In genomic region chr17:18314731-18315497, GRCh38 we compare ENCODE assay signal across 8 cellular contexts. TPM values are rescaled to one million over a fixed set of nuclear protein-coding genes. Genes with fewer than 3 reads are reported as not detected.
A peak's percentile ranks its signal among the peaks of the same experiment; 100 is the strongest.
DNase-seq lines count a peak whose midpoint lies in the region; ATAC-seq and TF ChIP-seq lines count a peak whose summit lies in the region.

Gene SMCR8 (plus strand): TSS chr17:18315293. CDS start chr17:18315790, 497 bp downstream.
Gene TOP3A (minus strand): TSS chr17:18314994. CDS start chr17:18314778, 216 bp downstream.

- intact Hi-C loops in left cardiac atrium (cut with DNase I), result loop anchor here in 1 of 2 donors (5.0 to 10.0 kb wide), 2 partner anchors 58 to 90 kb away; partner anchors contain the start of genes FLII and LLGL1
- intact Hi-C loops in posterior vena cava (cut with DNase I), result loop anchor here in 1 of 2 donors (5.0 kb wide), 1 partner anchor 703 kb away; no protein-coding TSS in a partner anchor
- intact Hi-C loops in upper lobe of right lung (cut with DNase I), result no loop called here

- peak within 1 kb of the TSS; percentile 95 for H3K27ac Mint-ChIP-seq in T-helper 1 cell treated with Interleukin-12 subunit alpha and Interleukin-12 subunit beta and Interleukin-4 antibody, amounts not matched to agents 30 μg/mL and 1 μg/mL, for 36 hours

- peaks cover 37% of the 10 kb centered on the region for H3K36me3 ChIP-seq in upper lobe of right lung

- in situ Hi-C loops in GM13977 (cut with MboI; ENCODE audit: low pct_unique_long_range_greater_than_20kb, low sequenced_read_pairs, unreplicated experiment), result no loop called here

- peaks cover 69% of the 10 kb centered on the region for H3K4me1 ChIP-seq in upper lobe of right lung

- DNase-seq in GM13977 (ENCODE audit: low spot score), result peak; percentile 90
- DNase-seq in NCI-H1694 (lab: John Stamatoyannopoulos, UW), result peak; percentile 89
- DNase-seq in amniotic stem cell (lab: John Stamatoyannopoulos, UW), result peak; percentile 100
- DNase-seq in left cardiac atrium, result peak; percentile 98
- DNase-seq in posterior vena cava (ENCODE audit: low spot score), result peak; percentile 99
- peak; percentile 99 for DNase-seq in upper lobe of right lung

- no peaks in the 10 kb centered on the region for H3K9me3 Mint-ChIP-seq in T-helper 1 cell treated with Interleukin-12 subunit alpha and Interleukin-12 subunit beta and Interleukin-4 antibody, amounts not matched to agents 30 μg/mL and 1 μg/mL, for 36 hours

- peaks cover 26% of the 10 kb centered on the region for H3K36me3 Mint-ChIP-seq in T-helper 1 cell treated with Interleukin-12 subunit alpha and Interleukin-12 subunit beta and Interleukin-4 antibody, amounts not matched to agents 30 μg/mL and 1 μg/mL, for 36 hours (ENCODE audit: low read depth)

- peak within 1 kb of the TSS; percentile 98 for H3K27ac ChIP-seq in upper lobe of right lung

- peaks cover 61% of the 10 kb centered on the region for H3K4me1 Mint-ChIP-seq in T-helper 1 cell treated with Interleukin-12 subunit alpha and Interleukin-12 subunit beta and Interleukin-4 antibody, amounts not matched to agents 30 μg/mL and 1 μg/mL, for 36 hours (ENCODE audit: low read depth)

- ATAC-seq in HG02884 (IDR thresholded peaks at IDR 0.05; ENCODE audit: unreplicated experiment), result peak; percentile 79
- ATAC-seq in left cardiac atrium, result peak; percentile 98 to 99
- ATAC-seq in upper lobe of right lung, result peak; percentile 97

- H3K27me3 Mint-ChIP-seq in T-helper 1 cell treated with Interleukin-12 subunit alpha and Interleukin-12 subunit beta and Interleukin-4 antibody, amounts not matched to agents 30 μg/mL and 1 μg/mL, for 36 hours (ENCODE audit: low read depth), result no peaks in the 10 kb centered on the region

- no peaks in the 10 kb centered on the region for H3K27me3 ChIP-seq in upper lobe of right lung

- no peaks in the 10 kb centered on the region for H3K9me3 ChIP-seq in upper lobe of right lung

- TF ChIP-seq CTCF in GM13977 (IDR thresholded peaks at IDR 0.05; ENCODE audit: extremely low read depth, insufficient read depth, missing control alignments) (no peak), upper lobe of right lung (IDR thresholded peaks at IDR 0.05) (no peak)

- peak within 1 kb of the TSS; percentile 96 for H3K4me3 Mint-ChIP-seq in T-helper 1 cell treated with Interleukin-12 subunit alpha and Interleukin-12 subunit beta and Interleukin-4 antibody, amounts not matched to agents 30 μg/mL and 1 μg/mL, for 36 hours

- peak within 1 kb of the TSS; percentile 97 for H3K4me3 ChIP-seq in upper lobe of right lung

RNA-seq across cellular contexts. Expression of gene SMCR8, which starts in this region (rescaled TPM):
- 10 to 100 TPM; 11.8 to 12.0 TPM for total RNA-seq in left cardiac atrium
- 10 to 100 TPM; 10.2 to 11.9 TPM for total RNA-seq in posterior vena cava
- total RNA-seq in upper lobe of right lung, result 25.2 TPM

RNA-seq across cellular contexts. Expression of gene TOP3A, which starts in this region (rescaled TPM):
- total RNA-seq in left cardiac atrium (10 to 100 TPM; 12.3 to 18.1 TPM), posterior vena cava (10 to 100 TPM; 23.2 to 28.3 TPM), upper lobe of right lung (29.5 TPM)

Comparison
In these comparisons a context has a peak if more than half of its experiments do, and no peak if none do; other contexts are left out.
1. Peak in every context shown above with its lines: DNase-seq, ATAC-seq, H3K4me3 ChIP-seq and H3K27ac ChIP-seq.